Comparison of ENCODE assay signal across 8 cellular contexts in genomic region chr18:24014062-24014985, GRCh38. TPM values are rescaled to one million over a fixed set of nuclear protein-coding genes. Genes with fewer than 3 reads are reported as not detected.
DNase-seq lines count a peak whose midpoint lies in the region; ATAC-seq and TF ChIP-seq lines count a peak whose summit lies in the region.

TTC39C (plus strand) TSS chr18:24014754; CDS start chr18:24014872, 118 bp downstream.

- no peak for TF ChIP-seq CTCF in sigmoid colon (IDR thresholded peaks at IDR 0.05)

- H3K36me3 ChIP-seq in sigmoid colon, result no peaks in the 10 kb centered on the region

- H3K27ac ChIP-seq in angular gyrus (ENCODE audit: low read depth, low read length) (peak within 1 kb of the TSS; percentile 49), sigmoid colon (peak within 1 kb of the TSS; percentile 87 to 89 (median 87))

- no peaks in the 10 kb centered on the region for H3K9me3 ChIP-seq in sigmoid colon

- no peak for TF ChIP-seq EP300 in sigmoid colon (IDR thresholded peaks at IDR 0.05)

- no peaks in the 10 kb centered on the region for H3K27me3 ChIP-seq in sigmoid colon

- DNase-seq in DMS53 (lab: John Stamatoyannopoulos, UW) (peak; percentile 87), M059J (ENCODE audit: low read depth) (peak; percentile 70), T-helper 2 cell (peak; percentile 64 to 89 (median 78)), hypothalamus (lab: John Stamatoyannopoulos, UW) (peak in 38 of 51 donors; percentile 6 to 79 (median 43)), sigmoid colon (peak; percentile 84), cortex of kidney (lab: John Stamatoyannopoulos, UW) (no peak)

- peak; percentile 34 for ATAC-seq in GM21737 (IDR thresholded peaks at IDR 0.05; ENCODE audit: unreplicated experiment)

- intact Hi-C loops in sigmoid colon (cut with DNase I), result loop anchor here (1.0 to 5.0 kb wide), 2 partner anchors 56 to 63 kb away; no protein-coding TSS in a partner anchor

- peak within 1 kb of the TSS; percentile 77 to 95 (median 89) for H3K4me3 ChIP-seq in sigmoid colon

- TF ChIP-seq POLR2A in sigmoid colon (IDR thresholded peaks at IDR 0.05), result no peak

- H3K4me1 ChIP-seq in sigmoid colon, result peaks cover 0 to 20% (median 8%) of the 10 kb centered on the region in 4 donors

- 0 to 1% methylated on average over 118 of the region's 118 CpGs for WGBS in sigmoid colon, 2 donors

RNA-seq across cellular contexts. Expression of gene TTC39C, which starts in this region (rescaled TPM):
- 19.6 and 29.2 TPM in 2 replicates for total RNA-seq in M059J (2014; rRNA removed; shearing (Covaris generic))
- 10 to 100 TPM; 27.0 to 36.9 (median 30.0) TPM for total RNA-seq in sigmoid colon
- 10 to 100 TPM in 1 of 3 donors, 1 to 10 TPM in 2; 2.3 to 10.3 (median 6.6) TPM for polyA plus RNA-seq in sigmoid colon
